In the genomic region with DNA sequence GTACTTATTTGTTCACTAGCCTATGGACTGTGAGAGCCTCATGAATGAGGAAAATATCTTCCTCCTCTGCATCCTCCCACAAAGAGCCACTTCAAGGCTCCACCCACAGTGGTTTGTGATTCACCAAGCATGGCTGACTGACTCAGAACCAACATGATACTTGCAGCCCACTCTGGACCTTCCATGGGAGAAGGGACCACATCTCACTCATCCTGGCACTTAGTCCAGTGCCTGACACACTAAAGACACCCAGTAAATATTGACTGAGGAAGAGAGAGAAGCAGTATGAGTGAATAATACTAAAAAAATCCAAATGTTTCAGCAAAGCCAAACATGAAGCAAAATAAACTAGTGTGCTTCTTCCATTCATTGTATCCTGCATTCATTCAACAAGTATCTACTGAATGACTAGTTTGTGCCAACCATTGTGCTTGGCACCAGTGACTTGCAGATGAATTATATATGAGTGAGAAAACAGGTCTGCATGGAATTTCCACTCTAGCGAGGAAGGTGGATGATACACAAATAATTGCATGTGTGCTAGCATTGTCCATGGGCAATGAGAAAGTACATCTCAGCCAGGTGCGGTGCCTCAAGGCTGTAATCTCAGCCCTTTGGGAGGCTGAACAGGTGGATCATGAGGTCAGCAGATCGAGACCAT, we compare ENCODE assay signal across 13 cellular contexts. TPM values are rescaled to one million over a fixed set of nuclear protein-coding genes. Genes with fewer than 3 reads are reported as not detected.
DNase-seq lines count a peak whose midpoint lies in the region; ATAC-seq, FAIRE-seq and TF ChIP-seq lines count a peak whose summit lies in the region.
"Had no signal": no experiment of that assay in that cellular context is flagged by ENCODE, and none has a peak within 500 bp of the region (broad histone marks: within the 10 kb centered on the region; RNA-seq: fewer than 3 reads in every experiment).

No MANE protein-coding gene starts in this region.

- no peak for FAIRE-seq in endothelial cell of umbilical vein (lab: Jason Lieb, UNC)
- FAIRE-seq: endometrium had no signal

- H2AFZ ChIP-seq in endothelial cell of umbilical vein (ENCODE audit: low read depth, low read length): no peak overlapping the region

- H3K9me3 ChIP-seq in endothelial cell of umbilical vein (replicated peaks; ENCODE audit: control insufficient read depth, insufficient read depth, low read length): no peaks in the 10 kb centered on the region

- CTCF ChIA-PET in endothelial cell of umbilical vein (lab: Charles Lee): interaction anchor here (0.5 to 1.9 kb wide), 4 partner anchors 8 to 32 kb away, joined by 3 to 7 read pairs (median 4); no protein-coding TSS in a partner anchor

- H4K20me1 ChIP-seq in endothelial cell of umbilical vein (replicated peaks; ENCODE audit: control insufficient read depth, extremely low read depth, insufficient read depth, low read length): no peaks in the 10 kb centered on the region

- H3K4me1 ChIP-seq in endothelial cell of umbilical vein (ENCODE audit: control insufficient read depth, extremely low read depth, insufficient read depth, low read length): peaks cover 61% of the 10 kb centered on the region

- no peak for ATAC-seq in HG03039 (IDR thresholded peaks at IDR 0.05; ENCODE audit: unreplicated experiment)

- H3K4me3 ChIP-seq in endothelial cell of umbilical vein (replicated peaks in 1 of 3; ENCODE audit: insufficient read depth in 1 of 3, low read depth in 1 of 3, low read length in 3 of 3) (no peak overlapping the region), skeletal muscle cell (ENCODE audit: low read depth, low read length) (no peak overlapping the region)

- H3K9ac ChIP-seq in endothelial cell of umbilical vein (replicated peaks; ENCODE audit: extremely low read depth, insufficient read depth, low read length): no peak overlapping the region

- intact Hi-C loops in endothelial cell of umbilical vein (cut with micrococcal nuclease): no loop called here

- DNase-seq in GM03348 (ENCODE audit: low spot score) (peak; percentile 51), NCI-H226 (peak; percentile 76), endothelial cell of umbilical vein (ENCODE audit: low read depth, low spot score) (peak; percentile 26), skeletal muscle cell (ENCODE audit: low read depth) (peak; percentile 56), DMS 273 (lab: John Stamatoyannopoulos, UW; ENCODE audit: unreplicated experiment) (no peak), NCI-H526 treated with DMSO at 0.1 percent for 48 hours (lab: John Stamatoyannopoulos, UW) (no peak)
- DNase-seq: activated T-cell treated with anti-CD3 and anti-CD28 coated beads for 4 hours, DMS 273 treated with DMSO at 0.1 percent for 48 hours, NCI-H446, SHP77 had no signal

- no peaks in the 10 kb centered on the region for H3K36me3 ChIP-seq in endothelial cell of umbilical vein (ENCODE audit: control insufficient read depth in 2 of 2, extremely low read depth in 1 of 2, insufficient read depth in 2 of 2, low read length in 2 of 2)

- no peak for TF ChIP-seq CTCF in endothelial cell of umbilical vein (IDR thresholded peaks at IDR 0.05; ENCODE audit: extremely low read depth in 1 of 2, insufficient read depth in 1 of 2, low read depth in 1 of 2, low read length in 2 of 2)

- dilution Hi-C loops in endothelial cell of umbilical vein (cut with MboI; ENCODE audit: extremely low pct_ligation_motif_present, low sequenced_read_pairs): no loop called here

- POLR2A ChIA-PET in endothelial cell of umbilical vein (lab: Charles Lee): no interaction called here

- no peaks in the 10 kb centered on the region for H3K27me3 ChIP-seq in endothelial cell of umbilical vein (ENCODE audit: control insufficient read depth in 2 of 2, insufficient read depth in 2 of 2, low read length in 2 of 2)

- no peak for TF ChIP-seq POLR2A in endothelial cell of umbilical vein (IDR thresholded peaks at IDR 0.05; ENCODE audit: low read depth, low read length)

- no TSS peak for BruUV-seq in endothelial cell of umbilical vein (replicated peaks; lab: Mats Ljungman, UMichigan)

- no peak overlapping the region for H3K4me2 ChIP-seq in endothelial cell of umbilical vein (ENCODE audit: insufficient read depth, low read length)

- no peaks in the 10 kb centered on the region for H3K9me1 ChIP-seq in endothelial cell of umbilical vein (replicated peaks; ENCODE audit: control insufficient read depth, extremely low read depth, insufficient read depth, low read length)

- H3K79me2 ChIP-seq in endothelial cell of umbilical vein (ENCODE audit: control insufficient read depth, insufficient read depth, low read length): peaks cover 97% of the 10 kb centered on the region

- no peak overlapping the region for H3K27ac ChIP-seq in endothelial cell of umbilical vein (ENCODE audit: insufficient read depth, low read depth, low read length)
- H3K27ac ChIP-seq: VCaP had no signal

TF ChIP-seq in endothelial cell of umbilical vein, 7 proteins besides CTCF, POLR2A, EP300 and RAD21:
- TF ChIP-seq FOS (IDR thresholded peaks at IDR 0.05; ENCODE audit: borderline replicate concordance, insufficient read depth, low read length) (peak; percentile 51), JUN (IDR thresholded peaks at IDR 0.05; ENCODE audit: borderline replicate concordance, insufficient read depth, insufficient read length, low read depth) (no peak), MYC (IDR thresholded peaks at IDR 0.05; ENCODE audit: low read depth, low read length) (no peak), GATA2 (IDR thresholded peaks at IDR 0.05; ENCODE audit: insufficient read depth, insufficient read length, low read depth, low read length) (no peak)

RNA-seq across cellular contexts. Expression of gene BLID, which starts 54.9 kb away (rescaled TPM):
- 2.4 and 3.5 TPM in 2 replicates for total RNA-seq in endothelial cell of umbilical vein
- polyA plus RNA-seq in endothelial cell of umbilical vein: 0.12 TPM in 1 of 2 replicates, not detected in the other
- polyA plus RNA-seq in endothelial cell of umbilical vein (2011; cell fraction: cytosol; rRNA removed): not detected in 2 replicates
- polyA plus RNA-seq in endothelial cell of umbilical vein (2011; cell fraction: nucleus; rRNA removed): 0.84 and 0.93 TPM in 2 replicates
- 0.21 TPM in 1 of 2 replicates, not detected in the other for polyA plus RNA-seq in endothelial cell of umbilical vein (2012)
- polyA minus RNA-seq in endothelial cell of umbilical vein: 3.8 and 4.3 TPM in 2 replicates
- not detected for polyA minus RNA-seq in endothelial cell of umbilical vein (2011; cell fraction: cytosol; rRNA and poly(A)+ RNA removed)
- polyA minus RNA-seq in endothelial cell of umbilical vein (2011; cell fraction: nucleus; rRNA and poly(A)+ RNA removed): 8.1 and 24.4 TPM in 2 replicates

Comparison
In these comparisons a context has a peak if more than half of its experiments do, and no peak if none do; other contexts are left out.
1. DNase-seq: peak in GM03348 (single experiment), NCI-H226 (single experiment), endothelial cell of umbilical vein (single experiment) and skeletal muscle cell (single experiment); none in DMS 273 (single experiment) and NCI-H526 treated with DMSO at 0.1 percent for 48 hours (single experiment).